14 cellular contexts compared by ENCODE assay signal in the genomic region with DNA sequence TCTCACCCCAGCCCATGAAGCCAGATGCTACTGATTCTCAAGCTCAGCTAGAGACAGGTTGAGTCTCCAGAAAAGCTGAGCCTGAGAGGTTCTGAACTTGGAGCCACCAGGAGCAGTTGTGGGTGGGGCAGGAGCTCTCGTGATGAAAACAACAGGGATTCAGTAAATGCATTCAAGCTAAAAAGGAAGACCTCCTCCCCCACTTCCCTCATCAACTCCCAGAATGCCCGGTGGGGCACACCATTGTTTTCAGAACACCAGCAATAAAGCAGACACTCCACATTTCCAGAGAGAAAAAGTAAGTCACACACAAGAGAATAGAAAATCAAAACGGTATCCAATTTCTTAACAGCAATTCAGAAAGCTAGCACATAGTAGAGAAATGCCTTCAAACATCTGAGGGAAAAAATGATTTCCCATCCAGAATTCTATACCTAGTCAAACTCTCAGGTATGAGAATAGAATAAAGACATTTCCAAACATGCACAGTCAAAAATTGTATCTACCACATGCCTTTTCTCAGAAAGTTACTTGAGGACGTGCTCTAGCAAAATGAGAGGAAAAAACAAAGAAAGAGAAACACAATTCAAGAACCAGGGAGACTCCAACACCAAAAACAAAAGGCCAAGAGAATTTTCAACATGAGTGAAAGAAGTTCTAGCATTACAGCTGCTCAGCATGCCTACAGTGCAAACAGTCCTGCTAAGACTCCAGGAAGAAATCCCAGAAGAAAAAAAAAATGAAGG. TPM values are rescaled to one million over a fixed set of nuclear protein-coding genes. Genes with fewer than 3 reads are reported as not detected.
DNase-seq lines count a peak whose midpoint lies in the region; ATAC-seq and TF ChIP-seq lines count a peak whose summit lies in the region.
"Had no signal": no experiment of that assay in that cellular context is flagged by ENCODE, and none has a peak within 500 bp of the region (broad histone marks: within the 10 kb centered on the region; RNA-seq: fewer than 3 reads in every experiment).

No MANE protein-coding gene starts in this region.

- no peak overlapping the region for H3K27ac ChIP-seq in CD4-positive, CD25-positive, alpha-beta regulatory T cell (ENCODE audit: insufficient read depth, low read length, poor library complexity, severe bottlenecking)

- in situ Hi-C loops in KBM-7 (cut with MboI; ENCODE audit: low pct_unique_long_range_greater_than_20kb, low sequenced_read_pairs), result no loop called here

- no peaks in the 10 kb centered on the region for H3K4me1 ChIP-seq in CD4-positive, CD25-positive, alpha-beta regulatory T cell (ENCODE audit: control insufficient read depth, insufficient read depth, low read length, poor library complexity, severe bottlenecking)

- H3K27me3 Mint-ChIP-seq in CD4-positive, CD25-positive, alpha-beta regulatory T cell, result no peaks in the 10 kb centered on the region
- H3K27me3 Mint-ChIP-seq in glutamatergic neuron (ENCODE audit: unreplicated experiment), result peaks cover 4% of the 10 kb centered on the region
- H3K27me3 Mint-ChIP-seq: CD4-positive, alpha-beta memory T cell had no signal

- no peak overlapping the region for H3K4me3 Mint-ChIP-seq in CD4-positive, CD25-positive, alpha-beta regulatory T cell
- H3K4me3 Mint-ChIP-seq in glutamatergic neuron (ENCODE audit: unreplicated experiment), result peak overlapping the region; percentile 57
- H3K4me3 Mint-ChIP-seq: CD4-positive, alpha-beta memory T cell had no signal

- H3K4me3 ChIP-seq in CD4-positive, CD25-positive, alpha-beta regulatory T cell (ENCODE audit: low read depth, low read length), result no peak overlapping the region

- peaks cover 4 to 11% of the 10 kb centered on the region in 2 experiments for H3K9me3 ChIP-seq in CD4-positive, CD25-positive, alpha-beta regulatory T cell (ENCODE audit: control insufficient read depth in 2 of 2, low read length in 2 of 2)

- H3K27me3 ChIP-seq in CD4-positive, CD25-positive, alpha-beta regulatory T cell (ENCODE audit: control insufficient read depth, insufficient read depth, low read length), result no peaks in the 10 kb centered on the region

- intact Hi-C loops in posterior vena cava (cut with DNase I), result no loop called here

- ATAC-seq in CD4-positive, CD25-positive, alpha-beta regulatory T cell (ENCODE audit: low read depth in 2 of 2), result no peak
- ATAC-seq in GM18909 (IDR thresholded peaks at IDR 0.05; ENCODE audit: poor library complexity, unreplicated experiment), result no peak

- DNase-seq in CD4-positive, CD25-positive, alpha-beta regulatory T cell, result no peak
- peak; percentile 25 for DNase-seq in KBM-7
- peak; percentile 0 for DNase-seq in glutamatergic neuron
- peak; percentile 69 for DNase-seq in posterior vena cava (ENCODE audit: low spot score)
- DNase-seq in DMS114 treated with DMSO at 0.1 percent for 48 hours (lab: John Stamatoyannopoulos, UW; ENCODE audit: unreplicated experiment), result no peak
- no peak for DNase-seq in NCI-H2029 (lab: John Stamatoyannopoulos, UW)
- DNase-seq: DMS79, HCEC 1CT, NCI-H187 treated with DMSO at 0.1 percent for 48 hours, NCI-H2171 treated with DMSO at 0.1 percent for 48 hours, NCI-H446 treated with DMSO at 0.1 percent for 48 hours, NCI-H748 treated with DMSO at 0.1 percent for 48 hours had no signal

- H3K36me3 ChIP-seq in CD4-positive, CD25-positive, alpha-beta regulatory T cell (ENCODE audit: control insufficient read depth, insufficient read depth, low read length), result no peaks in the 10 kb centered on the region

- peak overlapping the region in 2 of 3 donors; percentile 33 to 74 for H3K27ac Mint-ChIP-seq in CD4-positive, CD25-positive, alpha-beta regulatory T cell
- H3K27ac Mint-ChIP-seq in glutamatergic neuron (ENCODE audit: unreplicated experiment), result no peak overlapping the region

- no peak for TF ChIP-seq CTCF in glutamatergic neuron (IDR thresholded peaks at IDR 0.05; ENCODE audit: partially characterized antibody, unreplicated experiment)

- peaks cover 0 to 5% (median 0%) of the 10 kb centered on the region in 4 donors for H3K4me1 Mint-ChIP-seq in CD4-positive, CD25-positive, alpha-beta regulatory T cell
- H3K4me1 Mint-ChIP-seq in glutamatergic neuron (ENCODE audit: low read depth, unreplicated experiment), result peaks cover 3% of the 10 kb centered on the region
- H3K4me1 Mint-ChIP-seq: CD4-positive, alpha-beta memory T cell had no signal

- peaks cover 25% of the 10 kb centered on the region for H3K36me3 Mint-ChIP-seq in CD4-positive, CD25-positive, alpha-beta regulatory T cell
- peaks cover 24% of the 10 kb centered on the region for H3K36me3 Mint-ChIP-seq in glutamatergic neuron (ENCODE audit: unreplicated experiment)

- peaks cover 0 to 18% (median 8%) of the 10 kb centered on the region in 7 donors for H3K9me3 Mint-ChIP-seq in CD4-positive, CD25-positive, alpha-beta regulatory T cell
- peaks cover 18% of the 10 kb centered on the region for H3K9me3 Mint-ChIP-seq in glutamatergic neuron (ENCODE audit: unreplicated experiment)

RNA-seq across cellular contexts. Expression of gene CDKN1C, which starts 56.8 kb away (rescaled TPM):
- total RNA-seq in CD4-positive, CD25-positive, alpha-beta regulatory T cell, result 4.1 TPM
- polyA plus RNA-seq in CD4-positive, CD25-positive, alpha-beta regulatory T cell, result 1 to 10 TPM; 1.1 to 1.3 (median 1.2) TPM
- total RNA-seq in glutamatergic neuron (ENCODE audit: unreplicated experiment) (391 TPM), posterior vena cava (10 to 100 TPM; 23.6 to 58.8 TPM)

Comparison
In these comparisons a context has a peak if more than half of its experiments do, and no peak if none do; other contexts are left out.
1. DNase-seq: peak in KBM-7 (single experiment), glutamatergic neuron (single experiment) and posterior vena cava (single experiment); none in CD4-positive, CD25-positive, alpha-beta regulatory T cell (0 of 3), DMS114 treated with DMSO at 0.1 percent for 48 hours (single experiment) and NCI-H2029 (single experiment).